17 cellular contexts compared by ENCODE assay signal in genomic region chrX:46477435-46477834, GRCh38.
"Had no signal": no experiment of that assay in that cellular context is flagged by ENCODE, and none has a peak within 500 bp of the region (broad histone marks: within the 10 kb centered on the region; RNA-seq: fewer than 3 reads in every experiment).

No MANE protein-coding gene starts in this region.

- ATAC-seq: activated CD8-positive, alpha-beta memory T cell treated with anti-CD3 and anti-CD28 coated beads, Interleukin-2, amount 10 ng/mL, durations not matched to agents 7 days and 5 days; activated T-cell treated with anti-CD3 and anti-CD28 coated beads, Interleukin-2, amount 50 U/mL, for 4 hours; effector memory CD8-positive, alpha-beta T cell; gastrocnemius medialis had no signal

- H3K27me3 Mint-ChIP-seq: activated CD8-positive, alpha-beta memory T cell treated with anti-CD3 and anti-CD28 coated beads, Interleukin-2, amount 10 ng/mL, durations not matched to agents 7 days and 5 days; effector memory CD8-positive, alpha-beta T cell had no signal

- H3K4me3 ChIP-seq: coronary artery, gastrocnemius medialis, heart right ventricle, left ventricle myocardium inferior, smooth muscle cell, tibial artery, vagina had no signal

- DNase-seq: activated CD4-positive, alpha-beta T cell treated with anti-CD3 and anti-CD28 coated beads, Interleukin-2, amount 50 U/mL, for 48 hours; activated CD8-positive, alpha-beta memory T cell treated with anti-CD3 and anti-CD28 coated beads, Interleukin-2, amount 10 ng/mL, durations not matched to agents 7 days and 5 days; activated gamma-delta T cell treated with Interleukin-2 at 50 U/mL for 16 hours; activated T-cell treated with anti-CD3 and anti-CD28 coated beads, Interleukin-2, amount 50 U/mL, for 4 hours; aorta; effector memory CD8-positive, alpha-beta T cell; gastrocnemius medialis; islet precursor cell; left ventricle myocardium inferior; mesendoderm; nephron progenitor cell; T-helper 2 cell; tibial artery had no signal

- H3K4me1 Mint-ChIP-seq: activated CD8-positive, alpha-beta memory T cell treated with anti-CD3 and anti-CD28 coated beads, Interleukin-2, amount 10 ng/mL, durations not matched to agents 7 days and 5 days; nephron progenitor cell had no signal

- H3K27ac Mint-ChIP-seq: activated CD8-positive, alpha-beta memory T cell treated with anti-CD3 and anti-CD28 coated beads, Interleukin-2, amount 10 ng/mL, durations not matched to agents 7 days and 5 days; effector memory CD8-positive, alpha-beta T cell; nephron progenitor cell had no signal

- H3K9me3 Mint-ChIP-seq: effector memory CD8-positive, alpha-beta T cell had no signal

- H3K4me3 Mint-ChIP-seq: activated CD8-positive, alpha-beta memory T cell treated with anti-CD3 and anti-CD28 coated beads, Interleukin-2, amount 10 ng/mL, durations not matched to agents 7 days and 5 days; activated T-cell treated with anti-CD3 and anti-CD28 coated beads, Interleukin-2, amount 50 U/mL, for 4 hours; effector memory CD8-positive, alpha-beta T cell; nephron progenitor cell had no signal
